In genomic region chr19:39031368-39032163, GRCh38 we compare ENCODE assay signal across 9 cellular contexts. TPM values are rescaled to one million over a fixed set of nuclear protein-coding genes. Genes with fewer than 3 reads are reported as not detected.
DNase-seq lines count a peak whose midpoint lies in the region; ATAC-seq, FAIRE-seq and TF ChIP-seq lines count a peak whose summit lies in the region.
"Had no signal": no experiment of that assay in that cellular context is flagged by ENCODE, and none has a peak within 500 bp of the region (broad histone marks: within the 10 kb centered on the region; RNA-seq: fewer than 3 reads in every experiment).

No MANE protein-coding gene starts in this region.

- peak overlapping the region in 2 of 3 donors; percentile 59 to 70 for H3K27ac ChIP-seq in right lobe of liver

- no peak for FAIRE-seq in D721Med (lab: Jason Lieb, UNC)

- no peaks in the 10 kb centered on the region for H3K27me3 ChIP-seq in right lobe of liver

- peak; percentile 82 for DNase-seq in D721Med (ENCODE audit: insufficient read length, low spot score)
- DNase-seq in NCI-H524 treated with DMSO at 0.1 percent for 48 hours (lab: John Stamatoyannopoulos, UW), result peak; percentile 14
- peak; percentile 92 for DNase-seq in activated CD4-positive, alpha-beta memory T cell treated with anti-CD3 and anti-CD28 coated beads for 36 hours
- DNase-seq in dermis microvascular lymphatic vessel endothelial cell (ENCODE audit: low read depth in 2 of 2), result peak; percentile 40 to 82
- DNase-seq in right lobe of liver, result peak; percentile 98 to 100 (median 99)
- DNase-seq in stimulated activated CD4-positive, alpha-beta T cell treated with anti-CD3 and anti-CD28 coated beads, Interleukin-4, amount 100 ng/mL, for 24 hours, result peak; percentile 84

- intact Hi-C loops in activated CD4-positive, alpha-beta memory T cell treated with anti-CD3 and anti-CD28 coated beads for 36 hours (cut with micrococcal nuclease), result loop anchor here (5.0 kb wide), 1 partner anchor 54 kb away; the partner anchor contains the start of gene FBXO17
- intact Hi-C loops in right lobe of liver (cut with DNase I), result no loop called here

- TF ChIP-seq CTCF in D721Med (IDR thresholded peaks at IDR 0.05; ENCODE audit: insufficient read depth, missing control alignments) (no peak), right lobe of liver (IDR thresholded peaks at IDR 0.05) (no peak)

- peak overlapping the region; percentile 68 for H3K4me3 Mint-ChIP-seq in activated CD4-positive, alpha-beta memory T cell treated with anti-CD3 and anti-CD28 coated beads for 36 hours

- H3K27ac Mint-ChIP-seq in activated CD4-positive, alpha-beta memory T cell treated with anti-CD3 and anti-CD28 coated beads for 36 hours, result no peak overlapping the region

- peak; percentile 37 for TF ChIP-seq POLR2A in right lobe of liver (IDR thresholded peaks at IDR 0.05)

- 2% methylated on average over 23 of the region's 58 CpGs for WGBS in right lobe of liver (ENCODE audit: insufficient coverage, low coverage, low lambda C conversion rate, missing lambda C conversion rate)

- H3K4me1 ChIP-seq in right lobe of liver, result peaks cover 0 to 16% (median 2%) of the 10 kb centered on the region in 4 donors

- POLR2A ChIA-PET in activated CD4-positive, alpha-beta memory T cell treated with anti-CD3 and anti-CD28 coated beads for 36 hours (lab: Charles Lee), result no interaction called here

- H3K9me3 ChIP-seq in right lobe of liver, result no peaks in the 10 kb centered on the region

- CTCF ChIA-PET in activated CD4-positive, alpha-beta memory T cell treated with anti-CD3 and anti-CD28 coated beads for 36 hours (lab: Charles Lee), result interaction anchor here (0.6 to 1.3 kb wide), 3 partner anchors 68 to 101 kb away, joined by 3 to 6 read pairs (median 3); partner anchors contain the start of genes MRPS12 and SARS2

- H3K27me3 Mint-ChIP-seq in activated CD4-positive, alpha-beta memory T cell treated with anti-CD3 and anti-CD28 coated beads for 36 hours, result peaks cover 7% of the 10 kb centered on the region

- no peaks in the 10 kb centered on the region for H3K9me3 Mint-ChIP-seq in activated CD4-positive, alpha-beta memory T cell treated with anti-CD3 and anti-CD28 coated beads for 36 hours

- no peaks in the 10 kb centered on the region for H3K36me3 ChIP-seq in right lobe of liver

- peak; percentile 64 for ATAC-seq in HG02678 (IDR thresholded peaks at IDR 0.05; ENCODE audit: unreplicated experiment)
- ATAC-seq in right lobe of liver, result peak; percentile 93 to 96 (median 94)
- ATAC-seq in GM18868 (IDR thresholded peaks at IDR 0.05; ENCODE audit: unreplicated experiment), result no peak

- H3K4me1 Mint-ChIP-seq in activated CD4-positive, alpha-beta memory T cell treated with anti-CD3 and anti-CD28 coated beads for 36 hours (ENCODE audit: low read depth), result peaks cover 15% of the 10 kb centered on the region

- H3K36me3 Mint-ChIP-seq in activated CD4-positive, alpha-beta memory T cell treated with anti-CD3 and anti-CD28 coated beads for 36 hours, result no peaks in the 10 kb centered on the region

- peak overlapping the region; percentile 64 to 77 (median 67) for H3K4me3 ChIP-seq in right lobe of liver

RNA-seq across cellular contexts. Expression of gene FBXO27, which starts 0.8 kb away (rescaled TPM):
- total RNA-seq in activated CD4-positive, alpha-beta memory T cell treated with anti-CD3 and anti-CD28 coated beads for 36 hours, result 1 to 10 TPM; 2.2 to 2.4 TPM
- total RNA-seq in dermis microvascular lymphatic vessel endothelial cell, result 0.77 and 1.0 TPM in 2 replicates
- 10 to 100 TPM in 1 of 6 experiments, 1 to 10 TPM in 5; 3.7 to 15.5 (median 7.6) TPM for total RNA-seq in right lobe of liver

RNA-seq across cellular contexts. Expression of gene ACP7, which starts 52.6 kb away (rescaled TPM):
- under 1 TPM; 0.15 to 0.31 TPM for total RNA-seq in activated CD4-positive, alpha-beta memory T cell treated with anti-CD3 and anti-CD28 coated beads for 36 hours
- total RNA-seq in dermis microvascular lymphatic vessel endothelial cell, result not detected in 2 replicates
- total RNA-seq in right lobe of liver, result not detected
- total RNA-seq: activated CD8-positive, alpha-beta memory T cell treated with anti-CD3 and anti-CD28 coated beads for 36 hours had no signal

RNA-seq across cellular contexts. Expression of gene FBXO17, which starts 56.0 kb away (rescaled TPM):
- total RNA-seq in activated CD4-positive, alpha-beta memory T cell treated with anti-CD3 and anti-CD28 coated beads for 36 hours, result not detected
- total RNA-seq in dermis microvascular lymphatic vessel endothelial cell (13.6 and 29.0 TPM in 2 replicates), right lobe of liver (10 to 100 TPM; 19.9 to 57.9 (median 36.7) TPM)
- total RNA-seq: activated CD8-positive, alpha-beta memory T cell treated with anti-CD3 and anti-CD28 coated beads for 36 hours had no signal

Comparison
In these comparisons a context has a peak if more than half of its experiments do, and no peak if none do; other contexts are left out.
1. DNase-seq: peak in every context shown above with its lines; median percentile 99 in right lobe of liver; 92 in activated CD4-positive, alpha-beta memory T cell treated with anti-CD3 and anti-CD28 coated beads for 36 hours; 84 in stimulated activated CD4-positive, alpha-beta T cell treated with anti-CD3 and anti-CD28 coated beads, Interleukin-4, amount 100 ng/mL, for 24 hours; 82 in D721Med; 61 in dermis microvascular lymphatic vessel endothelial cell; 14 in NCI-H524 treated with DMSO at 0.1 percent for 48 hours.
2. RNA of gene FBXO17, which starts 56.0 kb away (total RNA-seq): 19.9 to 57.9 TPM in right lobe of liver and 13.6 to 29.0 TPM in dermis microvascular lymphatic vessel endothelial cell; not detected in activated CD4-positive, alpha-beta memory T cell treated with anti-CD3 and anti-CD28 coated beads for 36 hours; every median in the first group is over 10 times any median in the second.